ENCODE assay signal across 8 cellular contexts in the genomic region with DNA sequence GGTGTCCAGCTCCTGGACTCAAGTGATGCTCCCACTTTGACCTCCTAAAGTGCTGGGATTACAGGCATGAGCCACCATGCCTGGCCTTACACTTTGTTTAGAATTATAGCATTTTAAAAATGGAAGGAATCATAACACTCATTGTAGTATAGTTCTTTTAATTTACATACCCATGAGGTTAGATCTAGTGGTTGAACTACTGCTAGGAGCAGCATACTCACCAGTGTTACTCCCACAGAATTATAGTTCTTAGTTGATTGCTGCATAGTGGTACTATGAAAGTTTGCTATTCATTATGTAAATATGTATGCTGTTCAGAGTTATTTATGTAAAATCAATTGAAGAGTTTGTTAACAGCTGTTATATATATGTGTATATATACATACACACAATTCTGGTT.
"Had no signal": no experiment of that assay in that cellular context is flagged by ENCODE, and none has a peak within 500 bp of the region (broad histone marks: within the 10 kb centered on the region; RNA-seq: fewer than 3 reads in every experiment).

No MANE protein-coding gene starts in this region.

- H3K27ac Mint-ChIP-seq: IgD-negative memory B cell had no signal

- H3K4me2 ChIP-seq: KMS-11 had no signal

- H3K27ac ChIP-seq: HL-60, KMS-11 had no signal

- H3K36me3 Mint-ChIP-seq: IgD-negative memory B cell had no signal

- DNase-seq: KBM-7, KG1 had no signal

- H3K4me3 ChIP-seq: K562 had no signal

- ATAC-seq: HepG2, K562 had no signal

- H3K9ac ChIP-seq: KMS-11 had no signal

- H3K4me1 Mint-ChIP-seq: IgD-negative memory B cell had no signal

- FAIRE-seq: HepG2, HTR-8/SVneo, K562 had no signal

- H3K4me3 Mint-ChIP-seq: IgD-negative memory B cell had no signal
